In the genomic region with DNA sequence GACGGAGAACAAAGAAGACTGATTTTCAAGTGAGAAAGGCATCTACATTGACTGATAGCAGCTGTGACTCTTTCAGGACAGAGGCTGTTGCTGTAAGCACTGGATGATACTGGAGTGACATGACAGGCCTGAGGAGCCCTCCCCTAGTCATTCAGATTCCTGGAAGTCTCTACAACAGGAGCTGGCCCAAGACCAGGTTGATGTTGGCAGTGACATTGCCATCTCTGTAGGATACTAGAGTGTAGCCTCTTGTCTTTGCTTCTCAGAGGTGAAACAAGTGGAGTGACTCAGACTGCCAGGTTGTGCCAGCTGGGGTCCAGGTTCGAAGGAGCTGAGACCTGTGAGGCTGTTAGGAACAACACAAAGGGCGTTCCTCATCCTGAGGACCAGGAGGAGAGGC, we compare ENCODE assay signal across 21 cellular contexts. TPM values are rescaled to one million over a fixed set of nuclear protein-coding genes. Genes with fewer than 3 reads are reported as not detected.
DNase-seq lines count a peak whose midpoint lies in the region; ATAC-seq and TF ChIP-seq lines count a peak whose summit lies in the region.
"Had no signal": no experiment of that assay in that cellular context is flagged by ENCODE, and none has a peak within 500 bp of the region (broad histone marks: within the 10 kb centered on the region; RNA-seq: fewer than 3 reads in every experiment).

No MANE protein-coding gene starts in this region.

- H3K9me3 ChIP-seq in left ventricle myocardium inferior (replicated peaks) (no peaks in the 10 kb centered on the region), esophagus muscularis mucosa (no peaks in the 10 kb centered on the region), spleen (peaks cover 0 to 5% (median 0%) of the 10 kb centered on the region in 8 donors)
- H3K9me3 ChIP-seq: BE2C had no signal

- H3K27me3 ChIP-seq in left ventricle myocardium inferior (ENCODE audit: low read depth), result peaks cover 19% of the 10 kb centered on the region
- no peaks in the 10 kb centered on the region for H3K27me3 ChIP-seq in esophagus muscularis mucosa
- H3K27me3 ChIP-seq in spleen (replicated peaks in 1 of 7), result peaks cover 0 to 8% (median 0%) of the 10 kb centered on the region in 7 donors
- H3K27me3 ChIP-seq: BE2C had no signal

- WGBS in esophagus muscularis mucosa, result 92% methylated on average over 3 of the region's 3 CpGs
- 74 to 97% (median 88%) methylated on average over 3 of the region's 3 CpGs for WGBS in spleen, 5 donors

- H3K4me1 ChIP-seq in left ventricle myocardium inferior, result no peaks in the 10 kb centered on the region
- H3K4me1 ChIP-seq in esophagus muscularis mucosa, result no peaks in the 10 kb centered on the region
- H3K4me1 ChIP-seq in spleen, result no peaks in the 10 kb centered on the region
- H3K4me1 ChIP-seq: BE2C had no signal

- intact Hi-C loops in left ventricle myocardium superior (cut with micrococcal nuclease) (no loop called here), left ventricle myocardium inferior (cut with micrococcal nuclease) (no loop called here), esophagus muscularis mucosa (cut with DNase I) (no loop called here), spleen (cut with DNase I; ENCODE audit: low total_unique reads) (no loop called here)

- DNase-seq in left ventricle myocardium superior (no peak), left ventricle myocardium inferior (no peak), esophagus muscularis mucosa (ENCODE audit: extremely low spot score) (peak; percentile 80), spleen (peak; percentile 36), SIG-M5 (lab: John Stamatoyannopoulos, UW) (no peak), immature natural killer cell (no peak)
- DNase-seq: ACHN; BE2C; C1 segment of cervical spinal cord; CD4-positive, CD25-positive, alpha-beta regulatory T cell; CD8-positive, alpha-beta memory T cell; COR-L47; DMS 273 treated with DMSO at 0.1 percent for 48 hours; DMS53; DND-41; EL; GM23248; HCEC 1CT had no signal

- H3K27me3 Mint-ChIP-seq in immature natural killer cell (ENCODE audit: low read depth in 3 of 3), result peaks cover 0 to 4% (median 3%) of the 10 kb centered on the region in 3 donors

- no peaks in the 10 kb centered on the region for H3K36me3 Mint-ChIP-seq in immature natural killer cell
- H3K36me3 Mint-ChIP-seq: CD4-positive, CD25-positive, alpha-beta regulatory T cell; CD8-positive, alpha-beta memory T cell had no signal

- H3K4me1 Mint-ChIP-seq in immature natural killer cell, result no peaks in the 10 kb centered on the region

- no peaks in the 10 kb centered on the region for H3K9me3 Mint-ChIP-seq in immature natural killer cell

- H3K36me3 ChIP-seq in left ventricle myocardium inferior (no peaks in the 10 kb centered on the region), esophagus muscularis mucosa (no peaks in the 10 kb centered on the region), spleen (no peaks in the 10 kb centered on the region)
- H3K36me3 ChIP-seq: BE2C had no signal

- no peak overlapping the region for H3K27ac ChIP-seq in left ventricle myocardium inferior (replicated peaks)
- H3K27ac ChIP-seq in esophagus muscularis mucosa (replicated peaks in 1 of 4), result no peak overlapping the region
- H3K27ac ChIP-seq in spleen, result no peak overlapping the region
- H3K27ac ChIP-seq: GM23248, HL-60 had no signal

- TF ChIP-seq EP300 in esophagus muscularis mucosa (IDR thresholded peaks at IDR 0.05), result no peak

- ATAC-seq in left ventricle myocardium superior (peak; percentile 48), HG03139 (IDR thresholded peaks at IDR 0.05; ENCODE audit: unreplicated experiment) (no peak)

- H3K4me3 ChIP-seq in left ventricle myocardium inferior (no peak overlapping the region), esophagus muscularis mucosa (no peak overlapping the region), spleen (no peak overlapping the region)
- H3K4me3 ChIP-seq: GM23248 had no signal

- H3K27ac Mint-ChIP-seq in immature natural killer cell, result no peak overlapping the region
- H3K27ac Mint-ChIP-seq: CD8-positive, alpha-beta memory T cell had no signal

- no peak for TF ChIP-seq POLR2A in esophagus muscularis mucosa (IDR thresholded peaks at IDR 0.05; ENCODE audit: low read depth)
- no peak for TF ChIP-seq POLR2A in spleen (IDR thresholded peaks at IDR 0.05)

- no peak for TF ChIP-seq CTCF in left ventricle myocardium inferior (IDR thresholded peaks at IDR 0.05; ENCODE audit: borderline replicate concordance)
- TF ChIP-seq CTCF in esophagus muscularis mucosa (IDR thresholded peaks at IDR 0.05), result no peak
- no peak for TF ChIP-seq CTCF in spleen (IDR thresholded peaks at IDR 0.05 in 8 of 11, conservative IDR thresholded peaks at IDR 0.05 in 3 of 11)

- no peak overlapping the region for H3K4me3 Mint-ChIP-seq in immature natural killer cell
- H3K4me3 Mint-ChIP-seq: CD4-positive, CD25-positive, alpha-beta regulatory T cell; CD8-positive, alpha-beta memory T cell had no signal

RNA-seq across cellular contexts. Expression of a gene that starts 44.7 kb away (rescaled TPM):
- total RNA-seq in left ventricle myocardium superior (7.4 TPM), left ventricle myocardium inferior (7.9 TPM), esophagus muscularis mucosa (10 to 100 TPM in 2 of 4 donors, 1 to 10 TPM in 2; 6.3 to 17.5 (median 11.3) TPM), spleen (1 to 10 TPM; 3.1 to 7.6 (median 5.3) TPM)
- polyA plus RNA-seq in spleen (1 to 10 TPM; 1.3 to 2.5 (median 1.5) TPM), immature natural killer cell (not detected)
- total RNA-seq: G401 had no signal

Comparison
In these comparisons a context has a peak if more than half of its experiments do, and no peak if none do; other contexts are left out.
1. DNase-seq: peak in esophagus muscularis mucosa (single experiment) and spleen (single experiment); none in left ventricle myocardium superior (single experiment), left ventricle myocardium inferior (single experiment), SIG-M5 (single experiment) and immature natural killer cell (0 of 3).